Comparison of ENCODE assay signal across 10 cellular contexts in the genomic region with DNA sequence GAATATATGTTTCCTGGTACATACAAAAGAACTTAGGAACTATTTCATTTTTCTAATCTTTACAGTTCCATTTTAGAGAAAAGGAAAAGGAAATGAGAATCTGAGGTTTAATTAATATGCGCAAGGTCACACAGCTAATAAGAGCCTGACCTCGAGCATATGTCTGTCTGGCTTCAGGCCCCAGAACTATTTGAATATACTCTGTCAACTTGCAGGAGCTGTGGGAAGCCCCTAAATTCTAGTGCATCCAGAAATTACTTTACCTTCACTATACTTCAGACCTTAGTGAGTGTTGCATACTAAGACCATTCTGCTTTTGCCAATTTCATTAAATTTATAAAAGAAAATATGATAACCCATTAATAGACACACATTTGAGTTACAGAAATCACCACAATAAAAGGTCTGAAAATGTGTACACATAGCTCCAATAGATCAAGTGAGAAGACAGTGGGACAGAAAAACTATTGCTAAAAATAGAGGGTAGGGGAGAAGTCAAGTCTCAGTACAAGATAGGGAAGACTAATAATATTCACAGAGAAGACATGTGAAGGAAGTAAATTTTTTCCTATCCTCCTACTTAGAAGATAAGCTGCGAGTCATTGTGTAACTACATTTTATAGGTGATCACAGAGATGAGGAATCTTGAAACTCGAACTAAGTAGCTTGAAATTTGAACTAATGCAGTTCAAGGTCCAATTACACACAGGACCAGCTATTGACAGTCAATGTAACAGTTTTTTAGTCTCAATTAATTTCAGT. TPM values are rescaled to one million over a fixed set of nuclear protein-coding genes. Genes with fewer than 3 reads are reported as not detected.
DNase-seq lines count a peak whose midpoint lies in the region; ATAC-seq and TF ChIP-seq lines count a peak whose summit lies in the region.
"Had no signal": no experiment of that assay in that cellular context is flagged by ENCODE, and none has a peak within 500 bp of the region (broad histone marks: within the 10 kb centered on the region; RNA-seq: fewer than 3 reads in every experiment).

No MANE protein-coding gene starts in this region.

- H3K9me3 ChIP-seq in IMR-90 (ENCODE audit: control insufficient read depth, insufficient read depth, low read length) (no peaks in the 10 kb centered on the region), prostate gland (no peaks in the 10 kb centered on the region), left ventricle myocardium inferior (replicated peaks) (no peaks in the 10 kb centered on the region)
- H3K9me3 ChIP-seq: SJSA1 had no signal

- dilution Hi-C loops in IMR-90 (cut with HindIII; ENCODE audit: low sequenced_read_pairs, unreplicated experiment): no loop called here

- H3K79me1 ChIP-seq in IMR-90 (ENCODE audit: low read depth in 1 of 2, low read length in 2 of 2): no peaks in the 10 kb centered on the region

- H2BK5ac ChIP-seq in IMR-90 (ENCODE audit: low read depth, low read length, poor library complexity, severe bottlenecking): peak overlapping the region; percentile 62

- peaks cover 6% of the 10 kb centered on the region; the same call in 1 of the 2 replicates for H3K4me1 ChIP-seq in IMR-90 (ENCODE audit: control insufficient read depth, insufficient read depth, low read length)
- no peaks in the 10 kb centered on the region for H3K4me1 ChIP-seq in prostate gland (replicated peaks)
- peaks cover 8% of the 10 kb centered on the region for H3K4me1 ChIP-seq in left ventricle myocardium inferior
- H3K4me1 ChIP-seq: SJSA1 had no signal

- no peak overlapping the region for H3K4me3 ChIP-seq in IMR-90 (ENCODE audit: insufficient read depth, low read depth, low read length)
- H3K4me3 ChIP-seq in fibroblast of the aortic adventitia (ENCODE audit: low read depth, low read length): no peak overlapping the region
- H3K4me3 ChIP-seq in prostate gland: no peak overlapping the region
- H3K4me3 ChIP-seq in left ventricle myocardium inferior: no peak overlapping the region
- H3K4me3 ChIP-seq: SJSA1 had no signal

- H3K27me3 ChIP-seq in IMR-90 (ENCODE audit: control insufficient read depth, insufficient read depth, low read length) (no peaks in the 10 kb centered on the region), prostate gland (replicated peaks; ENCODE audit: insufficient read depth) (no peaks in the 10 kb centered on the region), left ventricle myocardium inferior (ENCODE audit: low read depth) (no peaks in the 10 kb centered on the region)
- H3K27me3 ChIP-seq: SJSA1 had no signal

- H2AK9ac ChIP-seq in IMR-90 (replicated peaks; ENCODE audit: low read depth, low read length, poor library complexity): no peak overlapping the region

- H3K27ac ChIP-seq in IMR-90 (ENCODE audit: insufficient read depth, low read length) (no peak overlapping the region), prostate gland (no peak overlapping the region), left ventricle myocardium inferior (replicated peaks) (no peak overlapping the region)
- H3K27ac ChIP-seq: SJSA1 had no signal

- WGBS in IMR-90 (ENCODE audit: extremely low coverage in 2 of 2, insufficient read length in 1 of 2), 2 experiments: no CpG with 5 or more reads among the region's 4 CpGs
- 51% methylated on average over 4 of the region's 4 CpGs for WGBS in prostate gland

- H3K36me3 ChIP-seq in IMR-90 (ENCODE audit: control insufficient read depth, insufficient read depth, low read length): no peaks in the 10 kb centered on the region
- H3K36me3 ChIP-seq in prostate gland: no peaks in the 10 kb centered on the region
- no peaks in the 10 kb centered on the region for H3K36me3 ChIP-seq in left ventricle myocardium inferior
- H3K36me3 ChIP-seq: SJSA1 had no signal

- no peak overlapping the region for H3K23ac ChIP-seq in IMR-90 (ENCODE audit: low read depth, low read length)

- H3K14ac ChIP-seq in IMR-90 (replicated peaks; ENCODE audit: low read depth, low read length): no peak overlapping the region; the same call in 1 of the 2 replicates

- no peak overlapping the region for H4K5ac ChIP-seq in IMR-90 (ENCODE audit: low read depth, low read length)

- no peak overlapping the region for H4K8ac ChIP-seq in IMR-90 (ENCODE audit: low read depth in 2 of 2, low read length in 2 of 2)

- no peak overlapping the region; the same call in 1 of the 2 replicates for H2AK5ac ChIP-seq in IMR-90 (ENCODE audit: low read depth, low read length)

- POLR2A ChIA-PET in IMR-90 (lab: Charles Lee; ENCODE audit: unreplicated experiment): no interaction called here

- H3K9ac ChIP-seq in IMR-90 (ENCODE audit: low read depth, low read length): no peak overlapping the region

- CTCF ChIA-PET in IMR-90 (lab: Yijun Ruan, JAX): no interaction called here

- TF ChIP-seq CTCF in IMR-90 (conservative IDR thresholded peaks at IDR 0.05; ENCODE audit: low read depth, low read length) (no peak), fibroblast of the aortic adventitia (IDR thresholded peaks at IDR 0.05; ENCODE audit: insufficient read depth, low read length) (no peak), prostate gland (IDR thresholded peaks at IDR 0.05) (no peak), left ventricle myocardium inferior (IDR thresholded peaks at IDR 0.05; ENCODE audit: borderline replicate concordance) (no peak)

- no peak overlapping the region for H3K4ac ChIP-seq in IMR-90 (ENCODE audit: low read depth, low read length)

- TF ChIP-seq POLR2A in IMR-90 (IDR thresholded peaks at IDR 0.05; ENCODE audit: low read depth, low read length): no peak
- no peak for TF ChIP-seq POLR2A in prostate gland (IDR thresholded peaks at IDR 0.05)

- 0 out of 2 replicates have a peak overlapping the region, but pooled peaks have one; percentile 53 for H2BK120ac ChIP-seq in IMR-90 (ENCODE audit: low read depth, low read length)

- BruUV-seq in IMR-90 (replicated peaks; lab: Mats Ljungman, UMichigan): no TSS peak

- intact Hi-C loops in IMR-90 (cut with micrococcal nuclease) (no loop called here), prostate gland (cut with DNase I) (loop anchor here (10.0 kb wide), 1 partner anchor 155 kb away; no protein-coding TSS in a partner anchor), left ventricle myocardium inferior (cut with micrococcal nuclease) (no loop called here)

- no peak overlapping the region for H4K91ac ChIP-seq in IMR-90 (ENCODE audit: insufficient read depth, low read depth, low read length)

- peak overlapping the region; percentile 50; the same call in 1 of the 2 replicates for H3K18ac ChIP-seq in IMR-90 (ENCODE audit: low read depth, low read length)

- no peak for TF ChIP-seq RAD21 in IMR-90 (IDR thresholded peaks at IDR 0.05; ENCODE audit: low read length)

- H4K20me1 ChIP-seq in IMR-90 (ENCODE audit: insufficient read depth, low read length): no peaks in the 10 kb centered on the region

- no peak overlapping the region for H3K56ac ChIP-seq in IMR-90 (ENCODE audit: extremely low read depth, insufficient read depth, low read length)

- in situ Hi-C loops in IMR-90 (cut with MboI; ENCODE audit: low sequenced_read_pairs): no loop called here

- no peak overlapping the region for H2AFZ ChIP-seq in IMR-90 (replicated peaks; ENCODE audit: low read length, poor library complexity)

- H3K4me2 ChIP-seq in IMR-90 (ENCODE audit: low read depth, low read length): 0 out of 2 replicates have a peak overlapping the region, but pooled peaks have one; percentile 38

- peak; percentile 88 for DNase-seq in IMR-90
- peak; percentile 55 for DNase-seq in fibroblast of the aortic adventitia (ENCODE audit: low read depth)
- DNase-seq in prostate gland (ENCODE audit: low spot score): no peak
- no peak for DNase-seq in occipital lobe (lab: John Stamatoyannopoulos, UW)
- DNase-seq in left ventricle myocardium inferior: no peak
- no peak for DNase-seq in ureter (ENCODE audit: low spot score)

- H3K9me1 ChIP-seq in IMR-90 (ENCODE audit: insufficient read depth, low read length): no peaks in the 10 kb centered on the region

- peak; percentile 73 for ATAC-seq in GM18499 (IDR thresholded peaks at IDR 0.05; ENCODE audit: insufficient read depth, unreplicated experiment)
- peak; percentile 88 for ATAC-seq in GM21717 (IDR thresholded peaks at IDR 0.05; ENCODE audit: unreplicated experiment)
- ATAC-seq in IMR-90 (ENCODE audit: low read depth): peak; percentile 87

- H2BK15ac ChIP-seq in IMR-90 (ENCODE audit: low read depth, low read length): no peak overlapping the region

- 0 out of 2 replicates have a peak overlapping the region, but pooled peaks have one; percentile 31 for H2BK20ac ChIP-seq in IMR-90 (ENCODE audit: low read depth, low read length)

TF ChIP-seq in IMR-90, 13 proteins besides CTCF, POLR2A, EP300 and RAD21:
- peak; percentile 90 for TF ChIP-seq CEBPB (IDR thresholded peaks at IDR 0.05; ENCODE audit: low read depth, low read length)
- no peak for TF ChIP-seq CHD1 (IDR thresholded peaks at IDR 0.05; ENCODE audit: low read depth, low read length)
- no peak for TF ChIP-seq SMC3 (IDR thresholded peaks at IDR 0.05; ENCODE audit: low read depth, low read length)
- no peak for TF ChIP-seq MAFK (IDR thresholded peaks at IDR 0.05; ENCODE audit: low read depth, low read length)
- TF ChIP-seq FOS (IDR thresholded peaks at IDR 0.05; ENCODE audit: low read depth, low read length): no peak
TF ChIP-seq in IMR-90: peak in this region for 1.

RNA-seq across cellular contexts. Expression of a gene that starts 3.8 kb away (rescaled TPM):
- total RNA-seq in IMR-90 (2012; rRNA removed): not detected in 2 replicates
- not detected in 2 replicates for polyA plus RNA-seq in IMR-90 (2012; rRNA removed)
- not detected in 2 replicates for polyA plus RNA-seq in IMR-90 (2012; cell fraction: cytosol; rRNA removed)
- not detected in 2 replicates for polyA plus RNA-seq in IMR-90 (2012; cell fraction: nucleus; rRNA removed; ENCODE audit: low replicate concordance)
- total RNA-seq in fibroblast of the aortic adventitia (ENCODE audit: low replicate concordance): not detected in 2 replicates
- not detected for total RNA-seq in prostate gland
- total RNA-seq in occipital lobe: not detected
- 0.22 TPM for total RNA-seq in left ventricle myocardium inferior
- total RNA-seq in ureter: 0.62 TPM
- total RNA-seq: SJSA1 had no signal
- polyA plus RNA-seq: keratinocyte had no signal

Comparison
In these comparisons a context has a peak if more than half of its experiments do, and no peak if none do; other contexts are left out.
1. DNase-seq: peak in IMR-90 (single experiment) and fibroblast of the aortic adventitia (single experiment); none in prostate gland (single experiment), occipital lobe (single experiment), left ventricle myocardium inferior (single experiment) and ureter (single experiment).
2. Peak in every context shown above with its lines, with median percentiles within 50 percentile points of each other: ATAC-seq.